13 cellular contexts compared by ENCODE assay signal in genomic region chr14:68651652-68652432, GRCh38.
DNase-seq lines count a peak whose midpoint lies in the region; TF ChIP-seq lines count a peak whose summit lies in the region.
"Had no signal": no experiment of that assay in that cellular context is flagged by ENCODE, and none has a peak within 500 bp of the region (broad histone marks: within the 10 kb centered on the region; RNA-seq: fewer than 3 reads in every experiment).

No MANE protein-coding gene starts in this region.

- no peak overlapping the region for H3K4me2 ChIP-seq in neuronal stem cell (ENCODE audit: insufficient read depth, low read length, poor library complexity, severe bottlenecking)

- WGBS in neuronal stem cell (ENCODE audit: extremely low coverage in 2 of 2, insufficient read length in 2 of 2, insufficient replicate concordance in 1 of 2), 2 donors, result 100% methylated on average over 2 of the region's 22 CpGs; no CpG with 5 or more reads in 1 of the 2 donors

- H2BK120ac ChIP-seq in neuronal stem cell (ENCODE audit: low read depth, low read length), result no peak overlapping the region

- H3K27ac ChIP-seq in neuronal stem cell (replicated peaks; ENCODE audit: low read length), result no peak overlapping the region
- H3K27ac ChIP-seq in effector memory CD4-positive, alpha-beta T cell (ENCODE audit: insufficient read depth, low read length, poor library complexity, severe bottlenecking), result no peak overlapping the region
- H3K27ac ChIP-seq: 22Rv1, SJCRH30 had no signal

- H3K36me3 Mint-ChIP-seq in type B pancreatic cell, result peaks cover 9% of the 10 kb centered on the region
- H3K36me3 Mint-ChIP-seq: IgD-negative memory B cell had no signal

- H4K91ac ChIP-seq in neuronal stem cell (ENCODE audit: low read depth, low read length, poor library complexity), result no peak overlapping the region

- no peak overlapping the region for H3K23ac ChIP-seq in neuronal stem cell (ENCODE audit: low read depth, low read length, poor library complexity)

- H3K36me3 ChIP-seq in neuronal stem cell (replicated peaks in 1 of 2; ENCODE audit: control insufficient read depth in 2 of 2, insufficient read depth in 2 of 2, low read length in 2 of 2), result no peaks in the 10 kb centered on the region
- H3K36me3 ChIP-seq in effector memory CD4-positive, alpha-beta T cell (ENCODE audit: control insufficient read depth, insufficient read depth, low read length), result no peaks in the 10 kb centered on the region
- H3K36me3 ChIP-seq: SJCRH30 had no signal

- no peak overlapping the region for H3K4me3 ChIP-seq in neuronal stem cell (ENCODE audit: low read length in 2 of 2)
- H3K4me3 ChIP-seq in effector memory CD4-positive, alpha-beta T cell (ENCODE audit: insufficient read depth, low read depth, low read length, poor library complexity, severe bottlenecking), result no peak overlapping the region
- H3K4me3 ChIP-seq: SJCRH30 had no signal

- intact Hi-C loops in cardiac septum (cut with DNase I), result no loop called here

- peak overlapping the region; percentile 41 for H2AK5ac ChIP-seq in neuronal stem cell (ENCODE audit: low read depth, low read length)

- H3K18ac ChIP-seq in neuronal stem cell (ENCODE audit: low read length), result peak overlapping the region; percentile 46

- H3K9me3 Mint-ChIP-seq in type B pancreatic cell, result peaks cover 11% of the 10 kb centered on the region
- H3K9me3 Mint-ChIP-seq: stimulated activated naive CD8-positive, alpha-beta T cell treated with anti-CD3 and anti-CD28 coated beads, Interleukin-15, amount 100 ng/mL, for 72 hours had no signal

- H3K4me3 Mint-ChIP-seq in type B pancreatic cell, result no peak overlapping the region
- H3K4me3 Mint-ChIP-seq: IgD-negative memory B cell; stimulated activated naive CD8-positive, alpha-beta T cell treated with anti-CD3 and anti-CD28 coated beads, Interleukin-15, amount 100 ng/mL, for 72 hours had no signal

- peaks cover 15 to 16% of the 10 kb centered on the region in 2 donors for H3K4me1 ChIP-seq in neuronal stem cell (ENCODE audit: control insufficient read depth in 2 of 2, insufficient read depth in 1 of 2, low read depth in 1 of 2, low read length in 2 of 2)
- H3K4me1 ChIP-seq in effector memory CD4-positive, alpha-beta T cell (ENCODE audit: control insufficient read depth, insufficient read depth, low read length, poor library complexity, severe bottlenecking), result no peaks in the 10 kb centered on the region

- peak overlapping the region; percentile 4 for H2BK5ac ChIP-seq in neuronal stem cell (ENCODE audit: low read length)

- no peaks in the 10 kb centered on the region for H3K27me3 Mint-ChIP-seq in type B pancreatic cell
- H3K27me3 Mint-ChIP-seq: IgD-negative memory B cell; stimulated activated naive CD8-positive, alpha-beta T cell treated with anti-CD3 and anti-CD28 coated beads, Interleukin-15, amount 100 ng/mL, for 72 hours had no signal

- H3K27me3 ChIP-seq in neuronal stem cell (ENCODE audit: control insufficient read depth in 3 of 3, insufficient read depth in 3 of 3, low read depth in 1 of 3, low read length in 3 of 3), result no peaks in the 10 kb centered on the region
- no peaks in the 10 kb centered on the region for H3K27me3 ChIP-seq in effector memory CD4-positive, alpha-beta T cell (replicated peaks; ENCODE audit: control insufficient read depth, insufficient read depth, low read length, poor library complexity, severe bottlenecking)
- H3K27me3 ChIP-seq: SJCRH30 had no signal

- H3K14ac ChIP-seq in neuronal stem cell (ENCODE audit: low read length), result peak overlapping the region; percentile 23

- no peak overlapping the region for H2BK15ac ChIP-seq in neuronal stem cell (ENCODE audit: low read length)

- no peaks in the 10 kb centered on the region for H3K9me3 ChIP-seq in neuronal stem cell (replicated peaks in 1 of 2; ENCODE audit: control insufficient read depth in 2 of 2, insufficient read depth in 1 of 2, low read depth in 1 of 2, low read length in 2 of 2)
- H3K9me3 ChIP-seq in effector memory CD4-positive, alpha-beta T cell (ENCODE audit: control insufficient read depth, low read length), result no peaks in the 10 kb centered on the region
- H3K9me3 ChIP-seq: SJCRH30 had no signal

- H2BK12ac ChIP-seq in neuronal stem cell (ENCODE audit: low read length), result peak overlapping the region; percentile 36

- no peaks in the 10 kb centered on the region for H3K79me1 ChIP-seq in neuronal stem cell (ENCODE audit: low read depth, low read length)

- no peak overlapping the region for H2AFZ ChIP-seq in neuronal stem cell (ENCODE audit: low read length)

- DNase-seq in NCI-H82 (lab: John Stamatoyannopoulos, UW), result peak; percentile 47
- DNase-seq in NCI-H82 treated with DMSO at 0.1 percent for 48 hours (lab: John Stamatoyannopoulos, UW; ENCODE audit: unreplicated experiment), result no peak
- peak; percentile 73 for DNase-seq in cardiac septum (ENCODE audit: low spot score)
- no peak for DNase-seq in neuronal stem cell (ENCODE audit: low spot score)
- DNase-seq in type B pancreatic cell (ENCODE audit: extremely low spot score, unreplicated experiment), result no peak
- DNase-seq in effector memory CD4-positive, alpha-beta T cell, result no peak
- DNase-seq in SW 1271 (lab: John Stamatoyannopoulos, UW), result no peak
- no peak for DNase-seq in central memory CD4-positive, alpha-beta T cell
- DNase-seq: DMS153; SJCRH30; stimulated activated naive CD8-positive, alpha-beta T cell treated with anti-CD3 and anti-CD28 coated beads, Interleukin-15, amount 100 ng/mL, for 72 hours had no signal

- no peak overlapping the region for H3K4ac ChIP-seq in neuronal stem cell (ENCODE audit: low read length)

- H3K4me1 Mint-ChIP-seq in type B pancreatic cell (ENCODE audit: unreplicated experiment), result peaks cover 45% of the 10 kb centered on the region
- H3K4me1 Mint-ChIP-seq: IgD-negative memory B cell had no signal

- no peak overlapping the region for H4K8ac ChIP-seq in neuronal stem cell (ENCODE audit: low read depth, low read length)

- H3K9ac ChIP-seq in neuronal stem cell (ENCODE audit: low read depth, low read length, poor library complexity), result no peak overlapping the region

- peak overlapping the region; percentile 71 for H3K27ac Mint-ChIP-seq in type B pancreatic cell
- H3K27ac Mint-ChIP-seq: IgD-negative memory B cell had no signal

- no peak for TF ChIP-seq CTCF in type B pancreatic cell (conservative IDR thresholded peaks at IDR 0.05)

Comparison
In these comparisons a context has a peak if more than half of its experiments do, and no peak if none do; other contexts are left out.
1. DNase-seq: peak in NCI-H82 (single experiment) and cardiac septum (single experiment); none in NCI-H82 treated with DMSO at 0.1 percent for 48 hours (single experiment), neuronal stem cell (single experiment), type B pancreatic cell (single experiment), effector memory CD4-positive, alpha-beta T cell (0 of 3), SW 1271 (0 of 2) and central memory CD4-positive, alpha-beta T cell (single experiment).